ENCODE assay signal across 7 cellular contexts in the genomic region with DNA sequence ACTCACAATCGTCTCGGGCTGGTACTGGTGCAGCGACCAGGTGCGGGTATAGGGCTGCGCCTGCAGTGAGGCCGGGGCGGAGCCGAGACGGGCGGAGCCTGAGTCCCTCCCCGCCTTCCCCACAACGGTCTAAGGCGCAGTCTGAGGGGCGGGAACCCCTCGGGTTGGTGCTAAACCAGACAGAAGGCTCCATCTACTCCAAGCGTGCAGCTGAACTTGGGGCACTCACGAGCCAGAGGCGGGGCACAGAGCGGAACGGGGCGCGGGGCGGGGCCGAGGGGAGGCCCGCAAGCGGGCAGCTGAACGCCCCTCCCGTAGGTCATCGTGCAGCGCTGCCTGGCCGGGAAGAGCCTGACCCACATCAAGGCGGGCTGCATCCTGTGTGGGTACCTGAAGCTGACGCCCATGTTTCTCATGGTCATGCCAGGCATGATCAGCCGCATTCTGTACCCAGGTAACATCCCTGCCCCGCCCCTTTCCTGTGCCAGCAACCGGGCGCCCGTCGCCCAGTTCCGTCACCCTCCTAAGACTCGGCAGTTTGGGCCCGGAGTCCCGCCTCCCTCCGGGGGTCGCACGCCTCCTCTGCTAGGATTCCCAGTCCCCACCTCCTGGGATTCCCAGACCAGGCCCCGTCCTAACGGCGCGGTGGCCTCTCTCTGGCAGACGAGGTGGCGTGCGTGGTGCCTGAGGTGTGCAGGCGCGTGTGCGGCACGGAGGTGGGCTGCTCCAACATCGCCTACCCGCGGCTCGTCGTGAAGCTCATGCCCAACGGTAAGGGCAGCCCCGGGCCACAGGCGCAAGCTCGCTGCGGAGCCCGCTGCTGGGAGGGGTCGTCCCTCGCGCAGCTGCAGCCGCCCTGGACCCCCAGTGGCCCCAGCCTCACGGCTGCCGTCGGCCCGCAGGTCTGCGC. TPM values are rescaled to one million over a fixed set of nuclear protein-coding genes. Genes with fewer than 3 reads are reported as not detected.
A peak's percentile ranks its signal among the peaks of the same experiment; 100 is the strongest.
DNase-seq lines count a peak whose midpoint lies in the region; ATAC-seq and TF ChIP-seq lines count a peak whose summit lies in the region.

No MANE protein-coding gene starts in this region.

- peaks cover 0 to 6% (median 1%) of the 10 kb centered on the region in 5 donors for H3K36me3 Mint-ChIP-seq in naive thymus-derived CD4-positive, alpha-beta T cell

- no peaks in the 10 kb centered on the region for H3K27me3 ChIP-seq in naive thymus-derived CD4-positive, alpha-beta T cell (ENCODE audit: control insufficient read depth in 2 of 2, insufficient read depth in 2 of 2, low read length in 2 of 2)
- H3K27me3 ChIP-seq in stomach smooth muscle (ENCODE audit: control insufficient read depth in 1 of 2, insufficient read depth in 2 of 2, low read length in 2 of 2): peaks cover 25 to 31% of the 10 kb centered on the region in 2 donors

- POLR2A ChIA-PET in naive thymus-derived CD4-positive, alpha-beta T cell (lab: Charles Lee): interaction anchor here (0.5 to 3.7 kb wide), 10 partner anchors 9 to 330 kb away, joined by 3 to 18 read pairs (median 7); a partner anchor contains a TSS

- TF ChIP-seq CTCF in epithelial cell of proximal tubule (conservative IDR thresholded peaks at IDR 0.05; ENCODE audit: low read depth, low read length): no peak

- H3K4me1 Mint-ChIP-seq in naive thymus-derived CD4-positive, alpha-beta T cell: peaks cover 5 to 24% (median 13%) of the 10 kb centered on the region in 7 donors

- ATAC-seq in GM18511 (IDR thresholded peaks at IDR 0.05; ENCODE audit: unreplicated experiment) (peak; percentile 85), HG02885 (IDR thresholded peaks at IDR 0.05; ENCODE audit: poor library complexity, unreplicated experiment) (peak; percentile 78)
- peak; percentile 92 for ATAC-seq in naive thymus-derived CD4-positive, alpha-beta T cell

- intact Hi-C loops in naive thymus-derived CD4-positive, alpha-beta T cell (cut with micrococcal nuclease): loop anchor here (1.0 to 2.0 kb wide), 5 partner anchors 11 to 212 kb away; a partner anchor contains a TSS

- peak; percentile 81 for DNase-seq in NCI-H2227 treated with DMSO at 0.1 percent for 48 hours (lab: John Stamatoyannopoulos, UW)
- DNase-seq in activated CD8-positive, alpha-beta memory T cell treated with anti-CD3 and anti-CD28 coated beads, Interleukin-2, amount 50 U/mL, for 1 hour (ENCODE audit: extremely low read depth): peak; percentile 49
- DNase-seq in epithelial cell of proximal tubule (ENCODE audit: low read depth): no peak
- DNase-seq in naive thymus-derived CD4-positive, alpha-beta T cell: peak; percentile 55 to 79 (median 74)

- peaks cover 0 to 17% (median 0%) of the 10 kb centered on the region in 3 experiments for H3K36me3 ChIP-seq in naive thymus-derived CD4-positive, alpha-beta T cell (ENCODE audit: control insufficient read depth in 2 of 3, insufficient read depth in 3 of 3, low read length in 3 of 3)
- H3K36me3 ChIP-seq in stomach smooth muscle (ENCODE audit: control insufficient read depth in 2 of 2, insufficient read depth in 2 of 2, low read length in 2 of 2): peaks cover 14 to 21% of the 10 kb centered on the region in 2 donors

- peak overlapping the region; percentile 89 to 95 (median 92) for H3K4me3 Mint-ChIP-seq in naive thymus-derived CD4-positive, alpha-beta T cell

- peak overlapping the region; percentile 54 for H3K4me3 ChIP-seq in epithelial cell of proximal tubule (ENCODE audit: low read depth, low read length)
- H3K4me3 ChIP-seq in naive thymus-derived CD4-positive, alpha-beta T cell (ENCODE audit: low read length): peak overlapping the region; percentile 89
- H3K4me3 ChIP-seq in stomach smooth muscle (ENCODE audit: low read length in 2 of 2): peak overlapping the region; percentile 68 to 76

- peak overlapping the region; percentile 62 for H3K27ac ChIP-seq in naive thymus-derived CD4-positive, alpha-beta T cell (ENCODE audit: low read depth, low read length)
- no peak overlapping the region for H3K27ac ChIP-seq in stomach smooth muscle (ENCODE audit: low read length)

- H3K27me3 Mint-ChIP-seq in naive thymus-derived CD4-positive, alpha-beta T cell: peaks cover 0 to 17% (median 0%) of the 10 kb centered on the region in 5 donors

- H3K9me3 ChIP-seq in naive thymus-derived CD4-positive, alpha-beta T cell (ENCODE audit: control insufficient read depth in 2 of 3, low read length in 3 of 3): no peaks in the 10 kb centered on the region
- H3K9me3 ChIP-seq in stomach smooth muscle (ENCODE audit: control insufficient read depth in 2 of 2, low read length in 2 of 2): no peaks in the 10 kb centered on the region

- H3K9ac ChIP-seq in stomach smooth muscle (ENCODE audit: low read length in 2 of 2): peak overlapping the region; percentile 8 to 21

- CTCF ChIA-PET in naive thymus-derived CD4-positive, alpha-beta T cell (lab: Charles Lee): interaction anchor here (1.2 kb wide), 1 partner anchor 14 kb away, joined by 3 read pairs; no protein-coding TSS in a partner anchor

- no peaks in the 10 kb centered on the region for H3K4me1 ChIP-seq in naive thymus-derived CD4-positive, alpha-beta T cell (ENCODE audit: control insufficient read depth in 2 of 2, insufficient read depth in 2 of 2, low read length in 2 of 2)
- peaks cover 18% of the 10 kb centered on the region for H3K4me1 ChIP-seq in stomach smooth muscle (ENCODE audit: control insufficient read depth, insufficient read depth, low read length)

- H3K9me3 Mint-ChIP-seq in naive thymus-derived CD4-positive, alpha-beta T cell: no peaks in the 10 kb centered on the region

- H3K27ac Mint-ChIP-seq in naive thymus-derived CD4-positive, alpha-beta T cell: peak overlapping the region in 8 of 9 donors; percentile 51 to 90 (median 84)

RNA-seq across cellular contexts. Expression of a gene that starts 5.1 kb away (rescaled TPM):
- 0.07 TPM in 1 of 2 replicates, not detected in the other for total RNA-seq in epithelial cell of proximal tubule
- total RNA-seq in naive thymus-derived CD4-positive, alpha-beta T cell: 1 to 10 TPM in 4 of 5 experiments, under 1 TPM in 1; 0.12 to 5.5 (median 3.7) TPM
- 1 to 10 TPM; 2.4 to 3.3 TPM for polyA plus RNA-seq in naive thymus-derived CD4-positive, alpha-beta T cell

RNA-seq across cellular contexts. Expression of a gene that starts 16.0 kb away (rescaled TPM):
- total RNA-seq in epithelial cell of proximal tubule: 56.8 and 62.2 TPM in 2 replicates
- total RNA-seq in naive thymus-derived CD4-positive, alpha-beta T cell: 1 to 10 TPM in 1 of 5 experiments, under 1 TPM in 4; 0.29 to 1.5 (median 0.57) TPM
- polyA plus RNA-seq in naive thymus-derived CD4-positive, alpha-beta T cell: under 1 TPM; 0.32 to 0.44 TPM

RNA-seq across cellular contexts. Expression of a gene that starts 20.2 kb away (rescaled TPM):
- total RNA-seq in epithelial cell of proximal tubule: 31.4 and 42.8 TPM in 2 replicates
- total RNA-seq in naive thymus-derived CD4-positive, alpha-beta T cell: 100 to 1,000 TPM in 2 of 5 experiments, 10 to 100 TPM in 3; 47.3 to 118 (median 89.5) TPM
- polyA plus RNA-seq in naive thymus-derived CD4-positive, alpha-beta T cell: 10 to 100 TPM; 22.8 to 30.1 TPM

RNA-seq across cellular contexts. Expression of a gene that starts 28.7 kb away (rescaled TPM):
- 9.2 and 10.3 TPM in 2 replicates for total RNA-seq in epithelial cell of proximal tubule
- total RNA-seq in naive thymus-derived CD4-positive, alpha-beta T cell: 10 to 100 TPM in 3 of 5 experiments, 1 to 10 TPM in 2; 8.5 to 14.4 (median 11.5) TPM
- polyA plus RNA-seq in naive thymus-derived CD4-positive, alpha-beta T cell: 10 to 100 TPM in 1 of 2 donors, 1 to 10 TPM in 1; 6.2 to 12.1 TPM

RNA-seq across cellular contexts. Expression of a gene that starts 39.7 kb away (rescaled TPM):
- total RNA-seq in epithelial cell of proximal tubule: not detected in 2 replicates
- not detected for total RNA-seq in naive thymus-derived CD4-positive, alpha-beta T cell
- polyA plus RNA-seq in naive thymus-derived CD4-positive, alpha-beta T cell: not detected

Comparison
In these comparisons a context has a peak if more than half of its experiments do, and no peak if none do; other contexts are left out.
1. RNA of a gene that starts 16.0 kb away (total RNA-seq): 56.8 to 62.2 TPM in epithelial cell of proximal tubule; 0.29 to 1.5 TPM in naive thymus-derived CD4-positive, alpha-beta T cell; every median in the first group is over 10 times any median in the second.
2. Peak in every context shown above with its lines, with median percentiles within 50 percentile points of each other: ATAC-seq and H3K4me3 ChIP-seq.